ENCODE assay signal across 8 cellular contexts in genomic region chr1:220880726-220881506, GRCh38. TPM values are rescaled to one million over a fixed set of nuclear protein-coding genes. Genes with fewer than 3 reads are reported as not detected.
A peak's percentile ranks its signal among the peaks of the same experiment; 100 is the strongest.
DNase-seq lines count a peak whose midpoint lies in the region; ATAC-seq, FAIRE-seq and TF ChIP-seq lines count a peak whose summit lies in the region.

No MANE protein-coding gene starts in this region.

- TF ChIP-seq CTCF in right atrium auricular region (IDR thresholded peaks at IDR 0.05) = no peak
- no peak for TF ChIP-seq CTCF in sigmoid colon (IDR thresholded peaks at IDR 0.05)

- WGBS in sigmoid colon, 2 donors = 6 to 7% methylated on average over 37 of the region's 37 CpGs

- peak overlapping the region; percentile 73 for H3K4me3 Mint-ChIP-seq in activated naive CD4-positive, alpha-beta T cell treated with anti-CD3 and anti-CD28 coated beads, Interleukin-2, amount 50 U/mL, for 24 hours
- H3K4me3 Mint-ChIP-seq in activated T-cell treated with anti-CD3 and anti-CD28 coated beads, Interleukin-2, amount 50 U/mL, for 72 hours = peak overlapping the region; percentile 82 to 92

- no peaks in the 10 kb centered on the region for H3K9me3 Mint-ChIP-seq in activated naive CD4-positive, alpha-beta T cell treated with anti-CD3 and anti-CD28 coated beads, Interleukin-2, amount 50 U/mL, for 24 hours
- H3K9me3 Mint-ChIP-seq in activated T-cell treated with anti-CD3 and anti-CD28 coated beads, Interleukin-2, amount 50 U/mL, for 72 hours = no peaks in the 10 kb centered on the region

- intact Hi-C loops in sigmoid colon (cut with DNase I) = loop anchor here (5.0 to 10.0 kb wide), 3 partner anchors 836 to 1586 kb away; no protein-coding TSS in a partner anchor

- no peak overlapping the region for H3K27ac Mint-ChIP-seq in activated naive CD4-positive, alpha-beta T cell treated with anti-CD3 and anti-CD28 coated beads, Interleukin-2, amount 50 U/mL, for 24 hours
- no peak overlapping the region for H3K27ac Mint-ChIP-seq in activated T-cell treated with anti-CD3 and anti-CD28 coated beads, Interleukin-2, amount 50 U/mL, for 72 hours

- peak; percentile 62 to 82 for TF ChIP-seq POLR2A in sigmoid colon (IDR thresholded peaks at IDR 0.05)
- no peak for TF ChIP-seq POLR2A in H54 (IDR thresholded peaks at IDR 0.05; ENCODE audit: low read depth, low read length)

- TF ChIP-seq EP300 in sigmoid colon (IDR thresholded peaks at IDR 0.05) = no peak

- H3K4me3 ChIP-seq in right atrium auricular region (peak overlapping the region; percentile 62 to 96), sigmoid colon (peak overlapping the region; percentile 84 to 97 (median 95))

- peaks cover 56% of the 10 kb centered on the region for H3K27me3 Mint-ChIP-seq in activated naive CD4-positive, alpha-beta T cell treated with anti-CD3 and anti-CD28 coated beads, Interleukin-2, amount 50 U/mL, for 24 hours
- peaks cover 78% of the 10 kb centered on the region for H3K27me3 Mint-ChIP-seq in activated T-cell treated with anti-CD3 and anti-CD28 coated beads, Interleukin-2, amount 50 U/mL, for 72 hours (ENCODE audit: low read depth)

- ATAC-seq in activated T-cell treated with anti-CD3 and anti-CD28 coated beads, Interleukin-2, amount 50 U/mL, for 72 hours (replicated peaks in 1 of 2) = peak; percentile 26

- H3K4me1 Mint-ChIP-seq in activated naive CD4-positive, alpha-beta T cell treated with anti-CD3 and anti-CD28 coated beads, Interleukin-2, amount 50 U/mL, for 24 hours = peaks cover 30% of the 10 kb centered on the region
- H3K4me1 Mint-ChIP-seq in activated T-cell treated with anti-CD3 and anti-CD28 coated beads, Interleukin-2, amount 50 U/mL, for 72 hours (ENCODE audit: low read depth) = peaks cover 39% of the 10 kb centered on the region

- H3K27me3 ChIP-seq in right atrium auricular region = no peaks in the 10 kb centered on the region
- no peaks in the 10 kb centered on the region for H3K27me3 ChIP-seq in sigmoid colon

- H3K9me3 ChIP-seq in right atrium auricular region (no peaks in the 10 kb centered on the region), sigmoid colon (no peaks in the 10 kb centered on the region)

- no peak for DNase-seq in activated naive CD4-positive, alpha-beta T cell (lab: John Stamatoyannopoulos, UW)
- peak; percentile 28 to 31 for DNase-seq in activated T-cell treated with anti-CD3 and anti-CD28 coated beads, Interleukin-2, amount 50 U/mL, for 72 hours
- DNase-seq in right atrium auricular region (ENCODE audit: low spot score) (peak; percentile 81), sigmoid colon (peak; percentile 96), H54 (ENCODE audit: insufficient read length, low spot score) (no peak), HK-2 (ENCODE audit: unreplicated experiment) (no peak)
- DNase-seq in activated effector memory CD4-positive, alpha-beta T cell treated with Interleukin-2 at 50 U/mL for 16 hours = no peak

- H3K27ac ChIP-seq in right atrium auricular region (peak overlapping the region; percentile 93 to 98), sigmoid colon (peak overlapping the region; percentile 62 to 100 (median 97))

- H3K36me3 ChIP-seq in right atrium auricular region (peaks cover 27% of the 10 kb centered on the region), sigmoid colon (peaks cover 13 to 27% (median 15%) of the 10 kb centered on the region in 4 donors)

- no peak for FAIRE-seq in H54 (lab: Jason Lieb, UNC)

- no peaks in the 10 kb centered on the region for H3K36me3 Mint-ChIP-seq in activated naive CD4-positive, alpha-beta T cell treated with anti-CD3 and anti-CD28 coated beads, Interleukin-2, amount 50 U/mL, for 24 hours
- peaks cover 0 to 3% of the 10 kb centered on the region in 2 donors for H3K36me3 Mint-ChIP-seq in activated T-cell treated with anti-CD3 and anti-CD28 coated beads, Interleukin-2, amount 50 U/mL, for 72 hours (ENCODE audit: insufficient read depth in 2 of 2)

- H3K4me1 ChIP-seq in right atrium auricular region (peaks cover 0 to 60% of the 10 kb centered on the region in 2 donors), sigmoid colon (peaks cover 0 to 70% (median 57%) of the 10 kb centered on the region in 4 donors)

RNA-seq across cellular contexts. Expression of gene HLX, which starts 1.7 kb away (rescaled TPM):
- 1 to 10 TPM in 1 of 2 donors, under 1 TPM in 1; 0.55 to 2.0 TPM for total RNA-seq in activated T-cell treated with anti-CD3 and anti-CD28 coated beads, Interleukin-2, amount 50 U/mL, for 72 hours
- total RNA-seq in right atrium auricular region (1 to 10 TPM; 5.5 to 6.2 TPM), sigmoid colon (10 to 100 TPM; 28.2 to 53.5 (median 37.8) TPM)
- 10 to 100 TPM in 1 of 3 donors, 1 to 10 TPM in 1, under 1 TPM in 1; 0.92 to 10.7 (median 9.0) TPM for polyA plus RNA-seq in sigmoid colon

Comparison
In these comparisons a context has a peak if more than half of its experiments do, and no peak if none do; other contexts are left out.
1. DNase-seq: peak in activated T-cell treated with anti-CD3 and anti-CD28 coated beads, Interleukin-2, amount 50 U/mL, for 72 hours (2 of 2), right atrium auricular region (single experiment) and sigmoid colon (single experiment); none in activated naive CD4-positive, alpha-beta T cell (0 of 4), activated effector memory CD4-positive, alpha-beta T cell treated with Interleukin-2 at 50 U/mL for 16 hours (single experiment), H54 (single experiment) and HK-2 (single experiment).
2. RNA of gene HLX, which starts 1.7 kb away (total RNA-seq): 28.2 to 53.5 TPM in sigmoid colon; 5.5 to 6.2 TPM in right atrium auricular region and 0.55 to 2.0 TPM in activated T-cell treated with anti-CD3 and anti-CD28 coated beads, Interleukin-2, amount 50 U/mL, for 72 hours; every median in the first group is over 4 times any median in the second.